Comparison of ENCODE assay signal across 8 cellular contexts in genomic region chr13:45280751-45281634, GRCh38. TPM values are rescaled to one million over a fixed set of nuclear protein-coding genes. Genes with fewer than 3 reads are reported as not detected.
DNase-seq lines count a peak whose midpoint lies in the region; ATAC-seq and TF ChIP-seq lines count a peak whose summit lies in the region.

No MANE protein-coding gene starts in this region.

- peak; percentile 89 for TF ChIP-seq CTCF in AG09319 (IDR thresholded peaks at IDR 0.05; ENCODE audit: low read depth, low read length)
- peak; percentile 49 to 78 (median 66) for TF ChIP-seq CTCF in heart left ventricle (IDR thresholded peaks at IDR 0.05)

- H3K4me1 ChIP-seq in heart left ventricle = peaks cover 0 to 10% (median 3%) of the 10 kb centered on the region in 12 donors

- H3K9me3 ChIP-seq in heart left ventricle = no peaks in the 10 kb centered on the region

- no peak for TF ChIP-seq POLR2A in heart left ventricle (IDR thresholded peaks at IDR 0.05)

- no peaks in the 10 kb centered on the region for H3K27me3 ChIP-seq in heart left ventricle

- peaks cover 0 to 30% (median 15%) of the 10 kb centered on the region in 9 donors for H3K36me3 ChIP-seq in heart left ventricle

- DNase-seq in AG09319 (ENCODE audit: extremely low read depth, low read depth) (peak; percentile 38), HuH-7 (ENCODE audit: low spot score) (peak; percentile 72), RPMI8226 (peak; percentile 30), heart left ventricle (peak; percentile 47 to 72 (median 62)), retina (peak; percentile 52)
- DNase-seq in activated naive CD4-positive, alpha-beta T cell treated with anti-CD3 and anti-CD28 coated beads, Interleukin-2, amount 50 U/mL, for 16 hours = peak; percentile 71

- peak; percentile 56 for ATAC-seq in GM18520 (IDR thresholded peaks at IDR 0.05; ENCODE audit: unreplicated experiment)
- peak; percentile 90 to 98 (median 95) for ATAC-seq in heart left ventricle
- no peak for ATAC-seq in HG03460 (IDR thresholded peaks at IDR 0.05; ENCODE audit: unreplicated experiment)

- intact Hi-C loops in heart left ventricle (cut with DNase I) = loop anchor here (1.0 to 10.0 kb wide), 7 partner anchors 86 to 234 kb away; no protein-coding TSS in a partner anchor

- H3K4me3 ChIP-seq in heart left ventricle = no peak overlapping the region

- no peak overlapping the region for H3K27ac ChIP-seq in heart left ventricle

- 49 to 51% (median 50%) methylated on average over 7 of the region's 7 CpGs for WGBS in heart left ventricle, 4 donors

RNA-seq across cellular contexts. Expression of gene TPT1, which starts 60.0 kb away (rescaled TPM):
- total RNA-seq in heart left ventricle = 1,000 to 10,000 TPM; 1,738 to 4,300 (median 3,888) TPM
- 1,000 to 10,000 TPM; 6,619 to 7,117 TPM for polyA plus RNA-seq in heart left ventricle
